In genomic region chr11:94417386-94417987, GRCh38 we compare ENCODE assay signal across 7 cellular contexts.
DNase-seq lines count a peak whose midpoint lies in the region; ATAC-seq and TF ChIP-seq lines count a peak whose summit lies in the region.

No MANE protein-coding gene starts in this region.

- no peak for DNase-seq in GM13976 (ENCODE audit: low spot score)
- peak; percentile 48 for DNase-seq in OCI-M1 (lab: John Stamatoyannopoulos, UW)
- DNase-seq in fibroblast of gingiva (ENCODE audit: low read depth): peak; percentile 39
- peak; percentile 4 for DNase-seq in skeletal muscle cell (ENCODE audit: low read depth)
- DNase-seq in GM19238 (ENCODE audit: insufficient read length, low spot score): no peak

- TF ChIP-seq POLR2A in GM18505 (IDR thresholded peaks at IDR 0.05; ENCODE audit: borderline replicate concordance, extremely low read depth, insufficient read depth, insufficient read length): no peak

- no peak overlapping the region for H3K4me3 ChIP-seq in skeletal muscle cell (ENCODE audit: low read depth, low read length)

- peak; percentile 24 for TF ChIP-seq CTCF in GM13976 (IDR thresholded peaks at IDR 0.05; ENCODE audit: borderline replicate concordance, control extremely low read depth, extremely low read depth, insufficient read depth, missing control alignments)

- in situ Hi-C loops in GM13976 (cut with MboI; ENCODE audit: low sequenced_read_pairs, unreplicated experiment): no loop called here

- no peak for ATAC-seq in HG03571 (IDR thresholded peaks at IDR 0.05; ENCODE audit: unreplicated experiment)
- ATAC-seq in GM18505 (IDR thresholded peaks at IDR 0.05; ENCODE audit: unreplicated experiment): no peak

Comparison
In these comparisons a context has a peak if more than half of its experiments do, and no peak if none do; other contexts are left out.
1. DNase-seq: peak in OCI-M1 (single experiment), fibroblast of gingiva (single experiment) and skeletal muscle cell (single experiment); none in GM13976 (single experiment) and GM19238 (single experiment).